8 cellular contexts compared by ENCODE assay signal in the genomic region with DNA sequence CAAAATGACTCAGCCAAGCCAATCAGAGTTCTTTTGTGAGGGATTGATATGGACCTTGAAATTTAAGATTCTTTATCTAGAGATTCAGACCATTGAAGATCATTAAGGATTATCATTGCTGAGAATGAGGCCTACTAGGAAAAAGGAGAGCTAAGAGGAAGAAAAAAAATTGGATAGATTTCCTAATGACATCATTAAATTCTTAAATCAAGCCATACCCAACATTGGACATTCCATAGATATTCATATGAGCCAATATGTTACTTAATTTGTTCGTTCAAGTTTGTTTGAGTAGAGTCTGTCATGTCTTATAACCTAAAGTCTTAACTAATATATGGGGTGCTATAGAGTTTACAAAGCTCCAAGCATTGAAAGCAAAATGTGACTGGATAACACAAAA.
"Had no signal": no experiment of that assay in that cellular context is flagged by ENCODE, and none has a peak within 500 bp of the region (broad histone marks: within the 10 kb centered on the region; RNA-seq: fewer than 3 reads in every experiment).

No MANE protein-coding gene starts in this region.

- ATAC-seq: GM23338, K562 had no signal

- H2AFZ ChIP-seq: GM23338 had no signal

- DNase-seq: H9, HFFc6, IMR-90, KG1 had no signal

- H3K27ac ChIP-seq: HL-60 had no signal

- H3K4me3 ChIP-seq: GM23338, K562 had no signal

- H3K4me2 ChIP-seq: GM23338 had no signal

- FAIRE-seq: H54, K562 had no signal
